In the genomic region with DNA sequence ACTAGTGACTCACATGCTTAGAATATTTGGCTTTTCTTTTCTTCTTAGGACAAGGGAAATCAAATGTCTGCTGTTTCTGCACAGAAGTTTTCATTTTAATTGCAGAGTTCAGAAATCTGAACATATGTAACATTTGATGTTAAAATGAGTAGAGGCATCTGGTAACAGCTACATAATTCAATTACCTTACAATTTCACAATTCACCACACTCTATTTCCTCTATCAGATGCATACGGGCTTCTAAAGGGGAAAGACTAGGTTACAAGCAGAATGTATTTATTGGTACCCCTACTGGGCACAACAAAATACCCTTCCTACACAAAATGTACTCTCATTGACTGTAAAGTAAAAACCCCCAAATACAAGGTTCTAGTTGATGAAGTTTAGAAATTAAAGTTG, we compare ENCODE assay signal across 29 cellular contexts.
"Had no signal": no experiment of that assay in that cellular context is flagged by ENCODE, and none has a peak within 500 bp of the region (broad histone marks: within the 10 kb centered on the region; RNA-seq: fewer than 3 reads in every experiment).

No MANE protein-coding gene starts in this region.

- H3K27ac ChIP-seq: heart left ventricle, left lung, lower lobe of right lung, neural progenitor cell, pancreas, prostate gland, skin epidermis, suprapubic skin, thoracic aorta, tibial artery, upper lobe of right lung had no signal

- H3K27me3 ChIP-seq: left lung, neural progenitor cell, pancreas, suprapubic skin, tibial artery, upper lobe of right lung had no signal

- ATAC-seq: heart left ventricle; left colon; left lung; lower lobe of right lung; natural killer cell; pancreas; right cardiac atrium; sciatic nerve; stimulated activated effector memory CD8-positive, alpha-beta T cell treated with anti-CD3 and anti-CD28 coated beads, Interleukin-12 subunit alpha, Interleukin-12 subunit beta, amount 100 ng/mL, for 72 hours; upper lobe of right lung had no signal

- H3K4me1 ChIP-seq: heart left ventricle, left lung, lower lobe of right lung, pancreas, prostate gland, tibial artery, upper lobe of right lung had no signal

- H3K4me3 ChIP-seq: heart left ventricle, left lung, lower lobe of right lung, neural progenitor cell, pancreas, prostate gland, skin epidermis, suprapubic skin, thoracic aorta, tibial artery, upper lobe of right lung had no signal

- DNase-seq: heart left ventricle; hypothalamus; kidney glomerular epithelial cell; left colon; left lung; lower lobe of right lung; mesendoderm; naive B cell; natural killer cell; nephron progenitor cell; pancreas; posterior cingulate gyrus; retina; right cardiac atrium; stimulated activated CD4-positive, alpha-beta T cell treated with anti-CD3 and anti-CD28 coated beads, Interleukin-12 subunit alpha, Interleukin-12 subunit beta, amount 100 ng/mL, for 4 hours; stimulated activated CD4-positive, alpha-beta T cell treated with anti-CD3 and anti-CD28 coated beads, Interleukin-15, amount 100 ng/mL, for 24 hours; stimulated activated CD4-positive, alpha-beta T cell treated with anti-CD3 and anti-CD28 coated beads, Interleukin-2, amount 100 ng/mL, for 24 hours; stimulated activated CD4-positive, alpha-beta T cell treated with anti-CD3 and anti-CD28 coated beads, Interleukin-4, amount 100 ng/mL, for 1 hour; stimulated activated naive CD4-positive, alpha-beta T cell; tibial artery; trophoblast cell; upper lobe of right lung had no signal
